Comparison of ENCODE assay signal across 22 cellular contexts in the genomic region with DNA sequence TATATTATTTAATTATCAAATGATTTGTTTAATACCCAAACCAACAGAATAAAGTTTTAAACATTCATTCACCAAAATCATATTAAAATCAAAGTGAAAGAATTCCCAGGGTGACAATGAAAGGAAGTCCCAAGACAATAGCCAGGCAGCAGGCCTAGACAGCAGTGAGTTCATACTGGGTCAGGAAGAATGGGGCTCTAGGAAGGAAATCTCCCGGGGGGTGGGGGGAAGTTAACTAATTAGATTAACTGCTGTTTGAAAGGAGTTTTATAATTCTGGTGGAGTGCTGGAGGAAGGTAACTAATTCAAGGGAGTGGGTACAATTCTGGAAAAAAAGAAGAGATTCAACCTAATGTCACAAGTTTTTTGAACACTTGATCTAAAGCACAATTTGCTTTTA.
DNase-seq lines count a peak whose midpoint lies in the region; ATAC-seq, FAIRE-seq and TF ChIP-seq lines count a peak whose summit lies in the region.
"Had no signal": no experiment of that assay in that cellular context is flagged by ENCODE, and none has a peak within 500 bp of the region (broad histone marks: within the 10 kb centered on the region; RNA-seq: fewer than 3 reads in every experiment).

No MANE protein-coding gene starts in this region.

- no peak for TF ChIP-seq RAD21 in H1 (IDR thresholded peaks at IDR 0.05 in 1 of 2, conservative IDR thresholded peaks at IDR 0.05 in 1 of 2; ENCODE audit: low read depth in 2 of 2, low read length in 2 of 2)

- TF ChIP-seq CTCF in A673 (conservative IDR thresholded peaks at IDR 0.05; ENCODE audit: low read depth, low read length), result no peak
- no peak for TF ChIP-seq CTCF in H1 (IDR thresholded peaks at IDR 0.05; ENCODE audit: control extremely low read depth in 1 of 3, insufficient read depth in 1 of 3, low read depth in 1 of 3, low read length in 3 of 3)
- no peak for TF ChIP-seq CTCF in kidney (IDR thresholded peaks at IDR 0.05; ENCODE audit: borderline replicate concordance, extremely low read depth, insufficient read depth)

- H3K27ac ChIP-seq in A673 (ENCODE audit: low read depth, low read length, poor library complexity, severe bottlenecking) (no peak overlapping the region), H1 (ENCODE audit: low read depth, low read length) (no peak overlapping the region), kidney (ENCODE audit: low read depth in 2 of 2, low read length in 2 of 2) (no peak overlapping the region)
- H3K27ac ChIP-seq: breast epithelium had no signal

- H3K56ac ChIP-seq in H1 (replicated peaks; ENCODE audit: insufficient read length, low read depth, low read length), result no peak overlapping the region

- no peak overlapping the region for H2BK20ac ChIP-seq in H1 (ENCODE audit: low read length)

- H3K27me3 Mint-ChIP-seq in activated CD4-positive, alpha-beta T cell treated with anti-CD3 and anti-CD28 coated beads for 36 hours, result no peaks in the 10 kb centered on the region

- no peak overlapping the region for H2AFZ ChIP-seq in H1 (ENCODE audit: low read length)

- no peak overlapping the region for H3K14ac ChIP-seq in H1 (ENCODE audit: insufficient read length)

- H3K18ac ChIP-seq in H1 (ENCODE audit: extremely low read depth, low read length), result no peak overlapping the region

- no peak overlapping the region for H4K5ac ChIP-seq in H1 (ENCODE audit: insufficient read length, low read depth, low read length)

- POLR2A ChIA-PET in A673 (lab: Charles Lee; ENCODE audit: low non-redundant PET) (no interaction called here), H1 (lab: Charles Lee; ENCODE audit: partially characterized antibody) (no interaction called here)
- POLR2A ChIA-PET in activated CD4-positive, alpha-beta T cell treated with anti-CD3 and anti-CD28 coated beads for 36 hours (lab: Charles Lee), result no interaction called here

- H3K4me3 ChIP-seq in A673 (ENCODE audit: low read depth, low read length, poor library complexity, severe bottlenecking), result no peak overlapping the region
- no peak overlapping the region for H3K4me3 ChIP-seq in HAP-1
- no peak overlapping the region for H3K4me3 ChIP-seq in H1 (ENCODE audit: extremely low read depth in 1 of 4, insufficient read depth in 2 of 4, low read depth in 3 of 4, low read length in 4 of 4)
- no peak overlapping the region for H3K4me3 ChIP-seq in kidney (ENCODE audit: low read length in 2 of 2)
- H3K4me3 ChIP-seq: breast epithelium, K562, mucosa of descending colon had no signal

- no peaks in the 10 kb centered on the region for H4K20me1 ChIP-seq in H1 (replicated peaks in 1 of 2; ENCODE audit: control insufficient read depth in 1 of 2, insufficient read depth in 2 of 2, low read length in 2 of 2)

- peaks cover 25% of the 10 kb centered on the region for H3K4me1 ChIP-seq in A673 (ENCODE audit: insufficient read depth, low read length, poor library complexity, severe bottlenecking)
- peaks cover 10% of the 10 kb centered on the region for H3K4me1 ChIP-seq in HAP-1
- no peaks in the 10 kb centered on the region for H3K4me1 ChIP-seq in H1 (replicated peaks in 1 of 4; ENCODE audit: control insufficient read depth in 3 of 4, insufficient read depth in 4 of 4, low read length in 3 of 4)
- H3K4me1 ChIP-seq in kidney (ENCODE audit: control insufficient read depth in 1 of 2, insufficient read depth in 1 of 2, low read depth in 1 of 2, low read length in 2 of 2), result no peaks in the 10 kb centered on the region
- H3K4me1 ChIP-seq: breast epithelium had no signal

- no peak overlapping the region for H3K9ac ChIP-seq in H1 (replicated peaks in 1 of 4; ENCODE audit: extremely low read depth in 1 of 4, low read depth in 3 of 4, low read length in 3 of 4)
- H3K9ac ChIP-seq in kidney (ENCODE audit: low read length in 2 of 2), result no peak overlapping the region

- no peak overlapping the region for H2BK12ac ChIP-seq in H1 (ENCODE audit: low read depth, low read length)

- in situ Hi-C loops in HAP-1 (cut with MboI; ENCODE audit: low sequenced_read_pairs), result no loop called here

- peaks cover 4% of the 10 kb centered on the region for H3K4me1 Mint-ChIP-seq in activated CD4-positive, alpha-beta T cell treated with anti-CD3 and anti-CD28 coated beads for 36 hours

- H3K23me2 ChIP-seq in H1 (ENCODE audit: low read depth, low read length), result no peaks in the 10 kb centered on the region

- H3K27ac Mint-ChIP-seq in activated CD4-positive, alpha-beta T cell treated with anti-CD3 and anti-CD28 coated beads for 36 hours, result no peak overlapping the region

- FAIRE-seq in H1 (lab: Jason Lieb, UNC) (peak; percentile 60), kidney (lab: Jason Lieb, UNC) (peak; percentile 38)
- FAIRE-seq: H54, K562 had no signal

- no peak overlapping the region for H2BK5ac ChIP-seq in H1 (ENCODE audit: low read depth, low read length)

- H3K4ac ChIP-seq in H1 (replicated peaks; ENCODE audit: insufficient read length, low read depth, low read length), result no peak overlapping the region

- ATAC-seq in activated CD4-positive, alpha-beta T cell treated with anti-CD3 and anti-CD28 coated beads for 36 hours, result no peak
- no peak for ATAC-seq in HG03139 (IDR thresholded peaks at IDR 0.05; ENCODE audit: unreplicated experiment)
- ATAC-seq: K562, left colon, mucosa of descending colon, sciatic nerve had no signal

- H3K79me1 ChIP-seq in H1 (ENCODE audit: low read depth, low read length), result no peaks in the 10 kb centered on the region

- BruUV-seq in A673 (replicated peaks; lab: Mats Ljungman, UMichigan), result no TSS peak

- DNase-seq in A673 (ENCODE audit: low spot score), result peak; percentile 97
- peak; percentile 46 to 63 for DNase-seq in HAP-1 (ENCODE audit: low spot score in 2 of 2)
- no peak for DNase-seq in H1 (ENCODE audit: low read depth in 1 of 2, low spot score in 2 of 2)
- no peak for DNase-seq in kidney
- no peak for DNase-seq in activated CD8-positive, alpha-beta memory T cell treated with anti-CD3 and anti-CD28 coated beads for 24 hours
- no peak for DNase-seq in HK-2 (ENCODE audit: unreplicated experiment)
- no peak for DNase-seq in activated CD4-positive, alpha-beta T cell treated with anti-CD3 and anti-CD28 coated beads for 36 hours
- DNase-seq: CD8-positive, alpha-beta memory T cell; effector memory CD4-positive, alpha-beta T cell; hypothalamus; left colon; mucosa of descending colon; MV-4-11; NCI-H1930; NCI-H446 treated with DMSO at 0.1 percent for 48 hours; occipital lobe; SHP77 treated with DMSO at 0.1 percent for 48 hours had no signal

- no peak for TF ChIP-seq POLR2A in H1 (IDR thresholded peaks at IDR 0.05; ENCODE audit: control extremely low read depth in 1 of 2, low read depth in 2 of 2, low read length in 2 of 2)

- WGBS in H1 (ENCODE audit: extremely low coverage in 1 of 2, insufficient coverage in 1 of 2, insufficient read length in 1 of 2, insufficient replicate concordance in 2 of 2, low coverage in 1 of 2, low lambda C conversion rate in 2 of 2, missing lambda C conversion rate in 1 of 2), 2 experiments, result 47% methylated on average over 1 of the region's 1 CpG; no CpG with 5 or more reads in 1 of the 2 experiments

- H3K36me3 ChIP-seq in A673 (ENCODE audit: insufficient read depth, low read length, poor library complexity, severe bottlenecking), result no peaks in the 10 kb centered on the region
- peaks cover 4% of the 10 kb centered on the region; the same call in 1 of the 2 replicates for H3K36me3 ChIP-seq in HAP-1 (replicated peaks)
- H3K36me3 ChIP-seq in H1 (ENCODE audit: control insufficient read depth in 2 of 4, insufficient read depth in 4 of 4, low read length in 3 of 4), result peaks cover 0 to 11% (median 3%) of the 10 kb centered on the region in 4 experiments; a peak in 4 of 8 replicates
- peaks cover 2 to 9% of the 10 kb centered on the region in 2 donors for H3K36me3 ChIP-seq in kidney (ENCODE audit: control insufficient read depth in 1 of 2, insufficient read depth in 2 of 2, low read length in 2 of 2)

- no peak overlapping the region for H2BK120ac ChIP-seq in H1 (replicated peaks; ENCODE audit: low read depth, low read length)

- intact Hi-C loops in A673 (cut with micrococcal nuclease; ENCODE audit: unreplicated experiment), result loop anchor here (5.0 to 10.0 kb wide), 2 partner anchors 181 to 248 kb away; no protein-coding TSS in a partner anchor
- intact Hi-C loops in kidney (cut with DNase I), result no loop called here
- intact Hi-C loops in activated CD4-positive, alpha-beta T cell treated with anti-CD3 and anti-CD28 coated beads for 36 hours (cut with DNase I, micrococcal nuclease), result no loop called here

- H2AK5ac ChIP-seq in H1 (ENCODE audit: low read depth, low read length), result no peak overlapping the region

- no peak for TF ChIP-seq EP300 in H1 (IDR thresholded peaks at IDR 0.05; ENCODE audit: borderline replicate concordance in 1 of 2, low read depth in 2 of 2, low read length in 2 of 2)

- no peaks in the 10 kb centered on the region for H3K9me3 ChIP-seq in A673 (ENCODE audit: low read depth, low read length, poor library complexity, severe bottlenecking)
- no peaks in the 10 kb centered on the region for H3K9me3 ChIP-seq in HAP-1
- H3K9me3 ChIP-seq in H1 (ENCODE audit: insufficient read depth in 2 of 2, low read depth in 1 of 2, low read length in 1 of 2), result no peaks in the 10 kb centered on the region
- no peaks in the 10 kb centered on the region for H3K9me3 ChIP-seq in kidney (ENCODE audit: control insufficient read depth in 1 of 2, low read length in 2 of 2)
- H3K9me3 ChIP-seq: breast epithelium, mucosa of descending colon had no signal

- H3K23ac ChIP-seq in H1 (ENCODE audit: insufficient read length), result no peak overlapping the region

- no peak overlapping the region for H3K4me3 Mint-ChIP-seq in activated CD4-positive, alpha-beta T cell treated with anti-CD3 and anti-CD28 coated beads for 36 hours
- H3K4me3 Mint-ChIP-seq: CD8-positive, alpha-beta memory T cell had no signal

- no peaks in the 10 kb centered on the region for H3K9me3 Mint-ChIP-seq in activated CD4-positive, alpha-beta T cell treated with anti-CD3 and anti-CD28 coated beads for 36 hours (ENCODE audit: low read depth)
- H3K9me3 Mint-ChIP-seq: CD8-positive, alpha-beta memory T cell had no signal

- CTCF ChIA-PET in A673 (lab: Charles Lee) (no interaction called here), H1 (lab: Charles Lee; ENCODE audit: partially characterized antibody) (no interaction called here)
- CTCF ChIA-PET in activated CD4-positive, alpha-beta T cell treated with anti-CD3 and anti-CD28 coated beads for 36 hours (lab: Charles Lee), result no interaction called here

- no peak overlapping the region for H2BK15ac ChIP-seq in H1 (ENCODE audit: low read length)

- H3K4me2 ChIP-seq in H1 (ENCODE audit: insufficient read depth in 1 of 2, low read depth in 2 of 2, low read length in 2 of 2), result no peak overlapping the region

- H4K91ac ChIP-seq in H1 (replicated peaks; ENCODE audit: insufficient read length, low read length), result no peak overlapping the region

- no peaks in the 10 kb centered on the region for H3K79me2 ChIP-seq in H1 (ENCODE audit: control insufficient read depth in 1 of 2, insufficient read depth in 2 of 2, low read length in 2 of 2)

- peaks cover 8% of the 10 kb centered on the region for H3K36me3 Mint-ChIP-seq in activated CD4-positive, alpha-beta T cell treated with anti-CD3 and anti-CD28 coated beads for 36 hours (ENCODE audit: low read depth)

- H3K27me3 ChIP-seq in A673 (replicated peaks; ENCODE audit: insufficient read depth, low read depth, low read length, poor library complexity) (no peaks in the 10 kb centered on the region), HAP-1 (ENCODE audit: low read depth) (no peaks in the 10 kb centered on the region), H1 (replicated peaks in 1 of 4; ENCODE audit: control insufficient read depth in 3 of 4, extremely low read depth in 1 of 4, insufficient read depth in 3 of 4, low read length in 3 of 4) (no peaks in the 10 kb centered on the region)
- H3K27me3 ChIP-seq: breast epithelium had no signal

- no peak overlapping the region for H4K8ac ChIP-seq in H1 (ENCODE audit: extremely low read depth, insufficient read depth, low read length)

Comparison
In these comparisons a context has a peak if more than half of its experiments do, and no peak if none do; other contexts are left out.
1. DNase-seq: peak in A673 (single experiment) and HAP-1 (2 of 2); none in H1 (0 of 2), kidney (single experiment), activated CD8-positive, alpha-beta memory T cell treated with anti-CD3 and anti-CD28 coated beads for 24 hours (single experiment), HK-2 (single experiment) and activated CD4-positive, alpha-beta T cell treated with anti-CD3 and anti-CD28 coated beads for 36 hours (single experiment).